Comparison of ENCODE assay signal across 16 cellular contexts in the genomic region with DNA sequence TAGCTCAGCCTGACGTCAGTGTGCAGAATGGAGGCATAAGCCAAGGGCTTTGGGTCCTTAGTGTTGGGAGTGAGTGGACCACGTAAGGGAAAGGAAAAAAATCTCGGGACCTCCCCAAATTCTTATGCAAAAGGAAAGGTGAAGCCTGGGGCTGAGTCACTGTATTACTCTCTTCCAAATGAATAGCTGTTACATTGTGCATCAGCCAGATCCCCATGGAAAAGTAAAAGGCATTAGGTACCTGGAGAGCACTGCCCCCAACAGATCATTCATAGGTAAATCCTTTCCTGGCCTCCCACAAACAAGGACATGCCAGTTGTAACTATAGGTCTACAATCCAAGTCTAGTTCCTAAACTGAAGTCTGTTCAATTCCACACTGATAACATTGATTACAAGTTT.
DNase-seq lines count a peak whose midpoint lies in the region; ATAC-seq and TF ChIP-seq lines count a peak whose summit lies in the region.
"Had no signal": no experiment of that assay in that cellular context is flagged by ENCODE, and none has a peak within 500 bp of the region (broad histone marks: within the 10 kb centered on the region; RNA-seq: fewer than 3 reads in every experiment).

No MANE protein-coding gene starts in this region.

- H3K79me2 ChIP-seq in neural progenitor cell (ENCODE audit: low read depth): no peaks in the 10 kb centered on the region

- H3K4me2 ChIP-seq in neural progenitor cell: no peak overlapping the region

- H3K27ac ChIP-seq in esophagus squamous epithelium (peak overlapping the region in 2 of 4 donors; percentile 19 to 42), neural progenitor cell (no peak overlapping the region), uterus (no peak overlapping the region)
- H3K27ac ChIP-seq: stomach had no signal

- intact Hi-C loops in esophagus squamous epithelium (cut with DNase I): no loop called here
- intact Hi-C loops in uterus (cut with DNase I; ENCODE audit: low total_unique reads): no loop called here

- no peak for ATAC-seq in stimulated activated naive CD8-positive, alpha-beta T cell treated with anti-CD3 and anti-CD28 coated beads, Interleukin-15, amount 100 ng/mL, for 72 hours
- ATAC-seq: activated CD4-positive, CD25-positive, alpha-beta regulatory T cell treated with anti-CD3 and anti-CD28 coated beads, Interleukin-2, amount 50 U/mL, for 24 hours; activated T-cell treated with anti-CD3 and anti-CD28 coated beads, Interleukin-2, amount 50 U/mL, for 4 hours had no signal

- 22 to 33% methylated on average over 3 of the region's 3 CpGs for WGBS in esophagus squamous epithelium, 2 donors

- H3K36me3 ChIP-seq in esophagus squamous epithelium (no peaks in the 10 kb centered on the region), neural progenitor cell (no peaks in the 10 kb centered on the region), uterus (no peaks in the 10 kb centered on the region)
- H3K36me3 ChIP-seq: stomach had no signal

- no peak overlapping the region for H3K27ac Mint-ChIP-seq in neural progenitor cell
- no peak overlapping the region for H3K27ac Mint-ChIP-seq in stimulated activated naive CD8-positive, alpha-beta T cell treated with anti-CD3 and anti-CD28 coated beads, Interleukin-15, amount 100 ng/mL, for 72 hours
- H3K27ac Mint-ChIP-seq: CD4-positive, CD25-positive, alpha-beta regulatory T cell; IgD-negative memory B cell; nephron progenitor cell had no signal

- TF ChIP-seq POLR2A in esophagus squamous epithelium (IDR thresholded peaks at IDR 0.05): no peak
- no peak for TF ChIP-seq POLR2A in uterus (IDR thresholded peaks at IDR 0.05)

- H3K4me1 ChIP-seq in esophagus squamous epithelium (peaks cover 0 to 26% (median 0%) of the 10 kb centered on the region in 3 donors), neural progenitor cell (no peaks in the 10 kb centered on the region), uterus (no peaks in the 10 kb centered on the region)

- no peaks in the 10 kb centered on the region for H3F3A ChIP-seq in neural progenitor cell (ENCODE audit: low read depth)

- H3K9me3 ChIP-seq in esophagus squamous epithelium: no peaks in the 10 kb centered on the region
- H3K9me3 ChIP-seq in neural progenitor cell (ENCODE audit: low read depth): no peaks in the 10 kb centered on the region
- no peaks in the 10 kb centered on the region for H3K9me3 ChIP-seq in uterus
- H3K9me3 ChIP-seq: stomach had no signal

- peak; percentile 9 for TF ChIP-seq CTCF in GM12864 (IDR thresholded peaks at IDR 0.05; ENCODE audit: low read depth, low read length, missing control alignments)
- peak in 4 of 6 experiments; percentile 10 to 55 (median 38) for TF ChIP-seq CTCF in esophagus squamous epithelium (IDR thresholded peaks at IDR 0.05)
- TF ChIP-seq CTCF in neural progenitor cell (IDR thresholded peaks at IDR 0.05): peak; percentile 6
- TF ChIP-seq CTCF in uterus (IDR thresholded peaks at IDR 0.05): no peak

- no peaks in the 10 kb centered on the region for H3K27me3 Mint-ChIP-seq in neural progenitor cell (ENCODE audit: insufficient read depth, low read depth)
- H3K27me3 Mint-ChIP-seq in stimulated activated naive CD8-positive, alpha-beta T cell treated with anti-CD3 and anti-CD28 coated beads, Interleukin-15, amount 100 ng/mL, for 72 hours: no peaks in the 10 kb centered on the region

- no peak overlapping the region for H3K9ac ChIP-seq in neural progenitor cell

- H3K9me3 Mint-ChIP-seq in neural progenitor cell: no peaks in the 10 kb centered on the region
- peaks cover 0 to 7% of the 10 kb centered on the region in 2 donors for H3K9me3 Mint-ChIP-seq in stimulated activated naive CD8-positive, alpha-beta T cell treated with anti-CD3 and anti-CD28 coated beads, Interleukin-15, amount 100 ng/mL, for 72 hours
- H3K9me3 Mint-ChIP-seq: activated T-cell treated with anti-CD3 and anti-CD28 coated beads, Interleukin-2, amount 50 U/mL, for 4 hours; nephron progenitor cell had no signal

- H3K4me1 Mint-ChIP-seq in neural progenitor cell: peaks cover 8% of the 10 kb centered on the region
- no peaks in the 10 kb centered on the region for H3K4me1 Mint-ChIP-seq in stimulated activated naive CD8-positive, alpha-beta T cell treated with anti-CD3 and anti-CD28 coated beads, Interleukin-15, amount 100 ng/mL, for 72 hours
- H3K4me1 Mint-ChIP-seq: CD4-positive, CD25-positive, alpha-beta regulatory T cell had no signal

- H3K4me3 Mint-ChIP-seq in neural progenitor cell: no peak overlapping the region
- no peak overlapping the region for H3K4me3 Mint-ChIP-seq in stimulated activated naive CD8-positive, alpha-beta T cell treated with anti-CD3 and anti-CD28 coated beads, Interleukin-15, amount 100 ng/mL, for 72 hours
- H3K4me3 Mint-ChIP-seq: activated T-cell treated with anti-CD3 and anti-CD28 coated beads, Interleukin-2, amount 50 U/mL, for 4 hours; CD4-positive, CD25-positive, alpha-beta regulatory T cell; IgD-negative memory B cell; nephron progenitor cell had no signal

- H3K27me3 ChIP-seq in esophagus squamous epithelium (no peaks in the 10 kb centered on the region), neural progenitor cell (no peaks in the 10 kb centered on the region), uterus (no peaks in the 10 kb centered on the region)
- H3K27me3 ChIP-seq: stomach had no signal

- no peak for DNase-seq in GM12864 (ENCODE audit: low read depth)
- DNase-seq in NCI-H526 (lab: John Stamatoyannopoulos, UW): peak; percentile 14 to 43
- no peak for DNase-seq in esophagus squamous epithelium (lab: John Stamatoyannopoulos, UW)
- no peak for DNase-seq in neural progenitor cell (ENCODE audit: low spot score)
- DNase-seq in stimulated activated CD4-positive, alpha-beta T cell treated with anti-CD3 and anti-CD28 coated beads, Interleukin-4, amount 100 ng/mL, for 4 hours: no peak
- no peak for DNase-seq in stimulated activated naive CD8-positive, alpha-beta T cell treated with anti-CD3 and anti-CD28 coated beads, Interleukin-15, amount 100 ng/mL, for 72 hours
- no peak for DNase-seq in uterus
- DNase-seq in occipital lobe (lab: John Stamatoyannopoulos, UW): no peak
- DNase-seq: activated T-cell treated with anti-CD3 and anti-CD28 coated beads, Interleukin-2, amount 50 U/mL, for 4 hours; CD4-positive, CD25-positive, alpha-beta regulatory T cell; NCI-H1436; NCI-H82; nephron progenitor cell; stomach had no signal

- peak overlapping the region; percentile 28 for H2AFZ ChIP-seq in neural progenitor cell (replicated peaks)

- no peak overlapping the region for H3K4me3 ChIP-seq in GM12864 (ENCODE audit: low read depth, low read length)
- H3K4me3 ChIP-seq in esophagus squamous epithelium: no peak overlapping the region
- no peak overlapping the region for H3K4me3 ChIP-seq in neural progenitor cell
- H3K4me3 ChIP-seq in uterus: no peak overlapping the region
- H3K4me3 ChIP-seq: stomach had no signal

- H3K36me3 Mint-ChIP-seq in neural progenitor cell: no peaks in the 10 kb centered on the region
- H3K36me3 Mint-ChIP-seq: CD4-positive, CD25-positive, alpha-beta regulatory T cell had no signal

- no peaks in the 10 kb centered on the region for H4K20me1 ChIP-seq in neural progenitor cell (ENCODE audit: low read depth)

Comparison
In these comparisons a context has a peak if more than half of its experiments do, and no peak if none do; other contexts are left out.
1. DNase-seq: peak in NCI-H526 (2 of 2); none in GM12864 (single experiment), esophagus squamous epithelium (single experiment), neural progenitor cell (single experiment), stimulated activated CD4-positive, alpha-beta T cell treated with anti-CD3 and anti-CD28 coated beads, Interleukin-4, amount 100 ng/mL, for 4 hours (0 of 2), stimulated activated naive CD8-positive, alpha-beta T cell treated with anti-CD3 and anti-CD28 coated beads, Interleukin-15, amount 100 ng/mL, for 72 hours (0 of 2), uterus (0 of 2) and occipital lobe (single experiment).
2. CTCF ChIP-seq: peak in GM12864 (single experiment), esophagus squamous epithelium (4 of 6) and neural progenitor cell (single experiment); none in uterus (0 of 4).